In genomic region chr3:111864821-111865656, GRCh38 we compare ENCODE assay signal across 10 cellular contexts. TPM values are rescaled to one million over a fixed set of nuclear protein-coding genes. Genes with fewer than 3 reads are reported as not detected.
DNase-seq lines count a peak whose midpoint lies in the region; ATAC-seq and TF ChIP-seq lines count a peak whose summit lies in the region.
"Had no signal": no experiment of that assay in that cellular context is flagged by ENCODE, and none has a peak within 500 bp of the region (broad histone marks: within the 10 kb centered on the region; RNA-seq: fewer than 3 reads in every experiment).

No MANE protein-coding gene starts in this region.

- peaks cover 77% of the 10 kb centered on the region for H3K4me1 ChIP-seq in muscle layer of colon (ENCODE audit: insufficient read depth, low read length)

- H3K27ac ChIP-seq in 22Rv1 (no peak overlapping the region), muscle layer of colon (ENCODE audit: low read depth, low read length) (peak overlapping the region; percentile 92)

- H3K27me3 ChIP-seq in muscle layer of colon (ENCODE audit: control insufficient read depth in 1 of 2, insufficient read depth in 2 of 2, low read length in 2 of 2): no peaks in the 10 kb centered on the region

- ATAC-seq in GM18520 (IDR thresholded peaks at IDR 0.05; ENCODE audit: unreplicated experiment): no peak
- no peak for ATAC-seq in HG02798 (IDR thresholded peaks at IDR 0.05; ENCODE audit: poor library complexity, unreplicated experiment)
- ATAC-seq: CD8-positive, alpha-beta T cell had no signal

- H3K9me3 ChIP-seq in muscle layer of colon (ENCODE audit: low read length): no peaks in the 10 kb centered on the region

- H3K9ac ChIP-seq in muscle layer of colon (ENCODE audit: low read length): no peak overlapping the region

- DNase-seq in dermis blood vessel endothelial cell: peak; percentile 90
- DNase-seq in stimulated activated CD4-positive, alpha-beta T cell treated with anti-CD3 and anti-CD28 coated beads, Interleukin-12 subunit alpha, Interleukin-12 subunit beta, amount 100 ng/mL, for 4 hours: no peak
- DNase-seq in hippocampal formation (lab: John Stamatoyannopoulos, UW): no peak
- DNase-seq: activated gamma-delta T cell; CD8-positive, alpha-beta T cell had no signal

- TF ChIP-seq CTCF in 22Rv1 (IDR thresholded peaks at IDR 0.05) (peak; percentile 26; the same call in 1 of the 2 replicates), LNCAP (IDR thresholded peaks at IDR 0.05) (peak; percentile 37; the same call in 1 of the 2 replicates)

- peak overlapping the region in 1 of 2 donors; percentile 5 for H3K4me3 ChIP-seq in muscle layer of colon (ENCODE audit: low read depth in 1 of 2, low read length in 2 of 2)

- H3K36me3 ChIP-seq in muscle layer of colon (ENCODE audit: insufficient read depth, low read length): no peaks in the 10 kb centered on the region

RNA-seq across cellular contexts. Expression of gene PHLDB2, which starts 6.0 kb away (rescaled TPM):
- 73.8 and 89.9 TPM in 2 replicates for total RNA-seq in dermis blood vessel endothelial cell
